ENCODE assay signal across 9 cellular contexts in genomic region chr21:38965910-38966504, GRCh38.
DNase-seq lines count a peak whose midpoint lies in the region; ATAC-seq and TF ChIP-seq lines count a peak whose summit lies in the region.
"Had no signal": no experiment of that assay in that cellular context is flagged by ENCODE, and none has a peak within 500 bp of the region (broad histone marks: within the 10 kb centered on the region; RNA-seq: fewer than 3 reads in every experiment).

No MANE protein-coding gene starts in this region.

- no peak overlapping the region for H3K4me3 ChIP-seq in left lung

- intact Hi-C loops in left lung (cut with DNase I): no loop called here
- intact Hi-C loops in activated naive CD4-positive, alpha-beta T cell treated with anti-CD3 and anti-CD28 coated beads for 36 hours (cut with micrococcal nuclease): no loop called here

- no peaks in the 10 kb centered on the region for H3K9me3 ChIP-seq in left lung

- H3K36me3 Mint-ChIP-seq in activated naive CD4-positive, alpha-beta T cell treated with anti-CD3 and anti-CD28 coated beads for 36 hours (ENCODE audit: low read depth): no peaks in the 10 kb centered on the region
- H3K36me3 Mint-ChIP-seq: activated naive CD4-positive, alpha-beta T cell treated with anti-CD3 and anti-CD28 coated beads, Interleukin-2, amount 10 ng/mL, durations not matched to agents 7 days and 5 days had no signal

- H3K27me3 ChIP-seq in left lung: no peaks in the 10 kb centered on the region

- H3K4me1 Mint-ChIP-seq in activated naive CD4-positive, alpha-beta T cell treated with anti-CD3 and anti-CD28 coated beads for 36 hours (ENCODE audit: low read depth): no peaks in the 10 kb centered on the region
- H3K4me1 Mint-ChIP-seq: activated naive CD4-positive, alpha-beta T cell treated with anti-CD3 and anti-CD28 coated beads, Interleukin-2, amount 10 ng/mL, durations not matched to agents 7 days and 5 days had no signal

- peaks cover 2% of the 10 kb centered on the region for H3K9me3 Mint-ChIP-seq in activated naive CD4-positive, alpha-beta T cell treated with anti-CD3 and anti-CD28 coated beads for 36 hours

- in situ Hi-C loops in SK-MEL-5 (cut with HindIII; ENCODE audit: low pct_unique_long_range_greater_than_20kb, low sequenced_read_pairs): no loop called here

- no peak for TF ChIP-seq CTCF in left lung (IDR thresholded peaks at IDR 0.05)

- CTCF ChIA-PET in activated naive CD4-positive, alpha-beta T cell treated with anti-CD3 and anti-CD28 coated beads for 36 hours (lab: Charles Lee): no interaction called here

- H3K27me3 Mint-ChIP-seq in activated naive CD4-positive, alpha-beta T cell treated with anti-CD3 and anti-CD28 coated beads for 36 hours (ENCODE audit: low read depth): no peaks in the 10 kb centered on the region
- H3K27me3 Mint-ChIP-seq: activated naive CD4-positive, alpha-beta T cell treated with anti-CD3 and anti-CD28 coated beads, Interleukin-2, amount 10 ng/mL, durations not matched to agents 7 days and 5 days had no signal

- no peak overlapping the region for H3K4me3 Mint-ChIP-seq in activated naive CD4-positive, alpha-beta T cell treated with anti-CD3 and anti-CD28 coated beads for 36 hours
- H3K4me3 Mint-ChIP-seq: activated naive CD4-positive, alpha-beta T cell treated with anti-CD3 and anti-CD28 coated beads, Interleukin-2, amount 10 ng/mL, durations not matched to agents 7 days and 5 days had no signal

- peak overlapping the region; percentile 41 to 44 for H3K27ac ChIP-seq in left lung

- DNase-seq in 8988T (peak; percentile 27), LoVo (ENCODE audit: low spot score) (peak; percentile 91), SK-MEL-5 (ENCODE audit: low read depth, low spot score) (peak; percentile 40), left lung (peak in 1 of 2 donors; percentile 59), NCI-H1436 treated with DMSO at 0.1 percent for 48 hours (lab: John Stamatoyannopoulos, UW) (no peak), OCI-M2 (lab: John Stamatoyannopoulos, UW; ENCODE audit: unreplicated experiment) (no peak)
- DNase-seq in activated naive CD4-positive, alpha-beta T cell treated with anti-CD3 and anti-CD28 coated beads for 36 hours: no peak
- DNase-seq in activated CD4-positive, alpha-beta T cell treated with anti-CD3 and anti-CD28 coated beads for 48 hours: no peak
- DNase-seq: activated naive CD4-positive, alpha-beta T cell treated with anti-CD3 and anti-CD28 coated beads, Interleukin-2, amount 10 ng/mL, durations not matched to agents 7 days and 5 days had no signal

- ATAC-seq in left lung: peak; percentile 97

- no peaks in the 10 kb centered on the region for H3K4me1 ChIP-seq in left lung

- H3K27ac Mint-ChIP-seq in activated naive CD4-positive, alpha-beta T cell treated with anti-CD3 and anti-CD28 coated beads for 36 hours: no peak overlapping the region
- H3K27ac Mint-ChIP-seq: activated naive CD4-positive, alpha-beta T cell treated with anti-CD3 and anti-CD28 coated beads, Interleukin-2, amount 10 ng/mL, durations not matched to agents 7 days and 5 days had no signal

- H3K36me3 ChIP-seq in left lung: no peaks in the 10 kb centered on the region

Comparison
In these comparisons a context has a peak if more than half of its experiments do, and no peak if none do; other contexts are left out.
1. DNase-seq: peak in 8988T (single experiment), LoVo (single experiment) and SK-MEL-5 (single experiment); none in activated naive CD4-positive, alpha-beta T cell treated with anti-CD3 and anti-CD28 coated beads for 36 hours (single experiment), activated CD4-positive, alpha-beta T cell treated with anti-CD3 and anti-CD28 coated beads for 48 hours (single experiment), NCI-H1436 treated with DMSO at 0.1 percent for 48 hours (single experiment) and OCI-M2 (single experiment).